Comparison of ENCODE assay signal across 8 cellular contexts in genomic region chr3:71581981-71582611, GRCh38.
DNase-seq lines count a peak whose midpoint lies in the region; ATAC-seq and TF ChIP-seq lines count a peak whose summit lies in the region.

No MANE protein-coding gene starts in this region.

- no peak for TF ChIP-seq POLR2A in erythroblast (IDR thresholded peaks at IDR 0.05; ENCODE audit: low read length)

- ATAC-seq in HG03439 (IDR thresholded peaks at IDR 0.05; ENCODE audit: unreplicated experiment) = no peak

- peak; percentile 79 for DNase-seq in GDM1 (lab: John Stamatoyannopoulos, UW)
- peak; percentile 64 for DNase-seq in NCI-H748 (lab: John Stamatoyannopoulos, UW; ENCODE audit: unreplicated experiment)
- DNase-seq in activated T-cell treated with anti-CD3 and anti-CD28 coated beads for 24 hours (ENCODE audit: low read depth) = peak; percentile 41
- peak; percentile 56 to 69 for DNase-seq in erythroblast (lab: John Stamatoyannopoulos, UW)
- peak; percentile 41 for DNase-seq in midbrain (lab: John Stamatoyannopoulos, UW)
- DNase-seq in stimulated activated CD8-positive, alpha-beta memory T cell treated with anti-CD3 and anti-CD28 coated beads, Interleukin-2, amount 100 ng/mL, for 48 hours (ENCODE audit: low read depth in 2 of 2) = peak; percentile 28 to 36
- DNase-seq in NCI-H1694 (lab: John Stamatoyannopoulos, UW) = no peak
